In the genomic region with DNA sequence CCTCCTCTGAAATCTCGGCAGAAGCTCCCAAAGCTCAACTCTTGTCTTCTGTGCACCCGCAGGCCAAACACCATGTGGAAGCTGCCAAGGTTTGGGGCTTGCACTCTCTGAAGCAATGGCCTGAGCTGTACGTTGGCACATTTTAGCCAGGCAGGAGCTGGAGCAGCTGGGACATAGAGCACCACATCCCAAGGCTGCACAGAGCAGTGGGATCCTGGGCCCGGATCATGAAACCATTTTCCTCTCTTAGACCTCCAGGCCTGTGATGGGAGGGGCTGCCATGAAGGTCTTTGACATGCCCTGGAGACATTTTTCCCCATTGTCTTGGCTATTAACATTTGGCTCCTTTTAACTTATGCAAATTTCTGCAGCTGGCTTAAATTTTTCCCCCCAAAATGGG, we compare ENCODE assay signal across 1 cellular context.
TF ChIP-seq lines count a peak whose summit lies in the region.

No MANE protein-coding gene starts in this region.

TF ChIP-seq in IMR-90, 13 proteins besides CTCF, POLR2A, EP300 and RAD21 (continued from another document):
- TF ChIP-seq, protein P1, sequence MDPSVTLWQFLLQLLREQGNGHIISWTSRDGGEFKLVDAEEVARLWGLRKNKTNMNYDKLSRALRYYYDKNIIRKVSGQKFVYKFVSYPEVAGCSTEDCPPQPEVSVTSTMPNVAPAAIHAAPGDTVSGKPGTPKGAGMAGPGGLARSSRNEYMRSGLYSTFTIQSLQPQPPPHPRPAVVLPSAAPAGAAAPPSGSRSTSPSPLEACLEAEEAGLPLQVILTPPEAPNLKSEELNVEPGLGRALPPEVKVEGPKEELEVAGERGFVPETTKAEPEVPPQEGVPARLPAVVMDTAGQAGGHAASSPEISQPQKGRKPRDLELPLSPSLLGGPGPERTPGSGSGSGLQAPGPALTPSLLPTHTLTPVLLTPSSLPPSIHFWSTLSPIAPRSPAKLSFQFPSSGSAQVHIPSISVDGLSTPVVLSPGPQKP (IDR thresholded peaks at IDR 0.05; ENCODE audit: borderline replicate concordance, low read depth, low read length): no peak
- TF ChIP-seq SMC3 (IDR thresholded peaks at IDR 0.05; ENCODE audit: low read depth, low read length): no peak
TF ChIP-seq in IMR-90: peak in this region for 0.
